9 cellular contexts compared by ENCODE assay signal in the genomic region with DNA sequence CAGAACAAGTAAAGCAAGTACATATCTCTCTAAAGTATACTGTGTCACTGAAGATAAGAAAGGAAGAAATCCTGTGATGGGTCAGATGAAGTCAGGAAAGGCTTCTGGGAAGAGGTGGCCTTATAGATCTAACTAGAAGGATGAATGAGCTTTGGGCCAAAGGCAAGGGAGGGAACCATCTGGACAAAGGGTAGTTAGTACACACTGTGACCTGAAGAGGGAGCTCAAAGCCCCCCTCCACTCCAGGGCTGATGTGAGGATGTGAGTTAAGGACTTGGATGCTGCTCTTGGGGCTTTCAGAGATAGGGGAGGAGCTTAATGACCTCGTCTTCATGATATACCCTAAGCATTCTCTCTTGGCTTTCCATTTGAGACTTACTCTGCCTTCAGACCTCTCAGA.
DNase-seq lines count a peak whose midpoint lies in the region; TF ChIP-seq lines count a peak whose summit lies in the region.
"Had no signal": no experiment of that assay in that cellular context is flagged by ENCODE, and none has a peak within 500 bp of the region (broad histone marks: within the 10 kb centered on the region; RNA-seq: fewer than 3 reads in every experiment).

No MANE protein-coding gene starts in this region.

- H3K4me3 ChIP-seq in SK-N-MC = no peak overlapping the region
- H3K4me3 ChIP-seq: ascending aorta had no signal

- no peaks in the 10 kb centered on the region for H3K9me3 ChIP-seq in SK-N-MC (ENCODE audit: low read depth, low read length)
- H3K9me3 ChIP-seq: ascending aorta had no signal

- H3K4me1 Mint-ChIP-seq in endothelial cell (ENCODE audit: unreplicated experiment) = peaks cover under 1% of the 10 kb centered on the region
- H3K4me1 Mint-ChIP-seq in neural crest cell = no peaks in the 10 kb centered on the region

- TF ChIP-seq CTCF in endothelial cell (IDR thresholded peaks at IDR 0.05; ENCODE audit: unreplicated experiment) = peak; percentile 49
- peak; percentile 68 for TF ChIP-seq CTCF in neural crest cell (conservative IDR thresholded peaks at IDR 0.05)

- H3K27me3 Mint-ChIP-seq in endothelial cell (ENCODE audit: unreplicated experiment) (peaks cover 1% of the 10 kb centered on the region), neural crest cell (ENCODE audit: low read depth) (peaks cover 3% of the 10 kb centered on the region)

- no peaks in the 10 kb centered on the region for H3K36me3 ChIP-seq in SK-N-MC (ENCODE audit: insufficient read depth, low read length)
- H3K36me3 ChIP-seq: ascending aorta had no signal

- H3K4me3 Mint-ChIP-seq in endothelial cell (ENCODE audit: unreplicated experiment) (no peak overlapping the region), neural crest cell (no peak overlapping the region)

- H3K27ac ChIP-seq in SK-N-MC = no peak overlapping the region
- H3K27ac ChIP-seq: ascending aorta had no signal

- H3K27ac Mint-ChIP-seq in endothelial cell (ENCODE audit: unreplicated experiment) (no peak overlapping the region), neural crest cell (ENCODE audit: unreplicated experiment) (no peak overlapping the region)

- H3K9ac ChIP-seq in SK-N-MC (ENCODE audit: insufficient read length) = no peak overlapping the region

- H3K9me3 Mint-ChIP-seq in endothelial cell (ENCODE audit: unreplicated experiment) (no peaks in the 10 kb centered on the region), neural crest cell (no peaks in the 10 kb centered on the region)

- H3K36me3 Mint-ChIP-seq in endothelial cell (ENCODE audit: low read depth, unreplicated experiment) = no peaks in the 10 kb centered on the region
- H3K36me3 Mint-ChIP-seq in neural crest cell (ENCODE audit: low read depth) = no peaks in the 10 kb centered on the region

- DNase-seq in activated CD4-positive, alpha-beta T cell treated with anti-CD3 and anti-CD28 coated beads for 24 hours (ENCODE audit: low read depth in 2 of 2) = peak; percentile 2 to 11
- DNase-seq in activated CD4-positive, alpha-beta T cell treated with anti-CD3 and anti-CD28 coated beads, Interleukin-2, amount 50 U/mL, for 1 hour = no peak
- peak; percentile 20 for DNase-seq in HK-2 (ENCODE audit: unreplicated experiment)
- DNase-seq in SK-N-MC (ENCODE audit: low read depth, low spot score) = peak; percentile 40
- DNase-seq in endothelial cell (ENCODE audit: low spot score) = peak; percentile 63
- peak; percentile 15 for DNase-seq in neural crest cell (ENCODE audit: low read depth, low spot score)
- DNase-seq in ureter (ENCODE audit: low spot score) = no peak
- no peak for DNase-seq in T-helper 9 cell

Comparison
In these comparisons a context has a peak if more than half of its experiments do, and no peak if none do; other contexts are left out.
1. DNase-seq: peak in activated CD4-positive, alpha-beta T cell treated with anti-CD3 and anti-CD28 coated beads for 24 hours (2 of 2), HK-2 (single experiment), SK-N-MC (single experiment), endothelial cell (single experiment) and neural crest cell (single experiment); none in activated CD4-positive, alpha-beta T cell treated with anti-CD3 and anti-CD28 coated beads, Interleukin-2, amount 50 U/mL, for 1 hour (single experiment), ureter (single experiment) and T-helper 9 cell (single experiment).